ENCODE assay signal across 14 cellular contexts in the genomic region with DNA sequence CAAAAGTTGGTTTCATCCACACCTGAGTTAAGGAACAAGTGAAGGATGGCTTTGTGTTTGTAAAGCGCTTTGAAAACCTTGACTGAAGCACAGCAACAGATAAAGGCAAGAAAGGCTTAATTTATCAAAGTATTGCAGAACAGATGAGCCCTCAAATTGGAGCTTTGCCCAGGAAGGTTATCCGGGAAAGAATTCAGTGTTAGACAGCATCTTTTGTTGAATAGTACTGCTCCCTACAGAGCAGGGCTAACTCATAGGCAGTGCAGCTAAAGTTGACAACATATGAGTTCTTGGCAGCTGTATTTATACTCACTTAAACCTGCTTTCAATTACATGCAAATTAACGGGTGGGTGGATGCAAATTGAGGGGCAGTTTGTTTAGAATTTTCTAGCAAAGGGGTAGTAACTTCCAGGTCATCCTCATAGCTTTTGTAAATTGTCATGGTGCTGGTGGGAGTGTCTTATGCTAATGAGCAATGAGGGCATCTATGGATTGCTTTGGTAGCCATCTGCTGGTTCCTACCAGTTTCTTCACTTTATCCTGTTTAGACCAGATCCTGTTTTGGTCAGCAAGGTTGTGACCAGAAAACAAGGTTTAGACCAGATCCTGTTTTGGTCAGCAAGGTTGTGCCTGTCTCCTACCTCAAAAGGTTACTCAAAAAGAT.
DNase-seq lines count a peak whose midpoint lies in the region; TF ChIP-seq lines count a peak whose summit lies in the region.
"Had no signal": no experiment of that assay in that cellular context is flagged by ENCODE, and none has a peak within 500 bp of the region (broad histone marks: within the 10 kb centered on the region; RNA-seq: fewer than 3 reads in every experiment).

No MANE protein-coding gene starts in this region.

- H4K20me1 ChIP-seq in MM.1S (ENCODE audit: insufficient read depth, low read length): no peaks in the 10 kb centered on the region
- H4K20me1 ChIP-seq: BLaER1 treated with 17β-estradiol and CSF1 and Interleukin-3, amounts not matched to agents 10 nM and 100 nM had no signal

- H3K27me3 Mint-ChIP-seq in nephron (ENCODE audit: low read depth): peaks cover 6% of the 10 kb centered on the region

- in situ Hi-C loops in SK-MEL-5 (cut with HindIII; ENCODE audit: low pct_unique_long_range_greater_than_20kb, low sequenced_read_pairs): no loop called here

- no peak overlapping the region for H3K27ac ChIP-seq in A673 (ENCODE audit: low read depth, low read length, poor library complexity, severe bottlenecking)
- no peak overlapping the region for H3K27ac ChIP-seq in MM.1S (ENCODE audit: low read length)
- H3K27ac ChIP-seq: BLaER1 treated with 17β-estradiol and CSF1 and Interleukin-3, amounts not matched to agents 10 nM and 100 nM had no signal

- H2AFZ ChIP-seq in MM.1S (ENCODE audit: low read length): no peak overlapping the region

- no peaks in the 10 kb centered on the region for H3K9me3 ChIP-seq in A673 (ENCODE audit: low read depth, low read length, poor library complexity, severe bottlenecking)
- H3K9me3 ChIP-seq in MM.1S (replicated peaks; ENCODE audit: insufficient read depth, low read length): no peaks in the 10 kb centered on the region

- TF ChIP-seq CTCF in A673 (conservative IDR thresholded peaks at IDR 0.05; ENCODE audit: low read depth, low read length) (peak; percentile 31), nephron (IDR thresholded peaks at IDR 0.05; ENCODE audit: unreplicated experiment in 3 of 3) (no peak), MM.1S (IDR thresholded peaks at IDR 0.05; ENCODE audit: low read length) (no peak)

- H3K36me3 Mint-ChIP-seq in nephron (ENCODE audit: low read depth): no peaks in the 10 kb centered on the region
- H3K36me3 Mint-ChIP-seq: T-cell had no signal

- H3K4me2 ChIP-seq in MM.1S (ENCODE audit: low read depth, low read length): no peak overlapping the region
- H3K4me2 ChIP-seq: BLaER1 treated with 17β-estradiol and CSF1 and Interleukin-3, amounts not matched to agents 10 nM and 100 nM had no signal

- H3K4me3 Mint-ChIP-seq in nephron: no peak overlapping the region
- H3K4me3 Mint-ChIP-seq: T-cell had no signal

- peak overlapping the region in 2 of 3 experiments; percentile 7 to 20 for H3K27ac Mint-ChIP-seq in nephron
- H3K27ac Mint-ChIP-seq: T-cell had no signal

- intact Hi-C loops in A673 (cut with micrococcal nuclease; ENCODE audit: unreplicated experiment): loop anchor here (5.0 kb wide), 1 partner anchor 53 kb away; no protein-coding TSS in a partner anchor

- H3K79me2 ChIP-seq in MM.1S (ENCODE audit: low read length): no peaks in the 10 kb centered on the region

- CTCF ChIA-PET in A673 (lab: Charles Lee): no interaction called here

- H3K27me3 ChIP-seq in A673 (replicated peaks; ENCODE audit: insufficient read depth, low read depth, low read length, poor library complexity) (peaks cover 2% of the 10 kb centered on the region), MM.1S (replicated peaks; ENCODE audit: insufficient read depth, low read length) (no peaks in the 10 kb centered on the region)
- H3K27me3 ChIP-seq: BLaER1 treated with 17β-estradiol and CSF1 and Interleukin-3, amounts not matched to agents 10 nM and 100 nM had no signal

- H3K4me1 Mint-ChIP-seq in nephron: peaks cover 6% of the 10 kb centered on the region
- H3K4me1 Mint-ChIP-seq: T-cell had no signal

- H3K4me3 ChIP-seq in A673 (ENCODE audit: low read depth, low read length, poor library complexity, severe bottlenecking) (no peak overlapping the region), MM.1S (ENCODE audit: low read length) (no peak overlapping the region)
- H3K4me3 ChIP-seq: BLaER1 treated with 17β-estradiol and CSF1 and Interleukin-3, amounts not matched to agents 10 nM and 100 nM had no signal

- H3K36me3 ChIP-seq in A673 (ENCODE audit: insufficient read depth, low read length, poor library complexity, severe bottlenecking) (no peaks in the 10 kb centered on the region), MM.1S (replicated peaks; ENCODE audit: insufficient read depth, low read length) (no peaks in the 10 kb centered on the region)
- H3K36me3 ChIP-seq: BLaER1 treated with 17β-estradiol and CSF1 and Interleukin-3, amounts not matched to agents 10 nM and 100 nM had no signal

- no TSS peak for BruUV-seq in A673 (replicated peaks; lab: Mats Ljungman, UMichigan)

- POLR2A ChIA-PET in A673 (lab: Charles Lee; ENCODE audit: low non-redundant PET): no interaction called here

- no peaks in the 10 kb centered on the region for H3K9me2 ChIP-seq in MM.1S (replicated peaks; ENCODE audit: insufficient read depth, low read length)

- no peaks in the 10 kb centered on the region for H3K9me3 Mint-ChIP-seq in nephron
- H3K9me3 Mint-ChIP-seq: T-cell had no signal

- no peaks in the 10 kb centered on the region for H3F3A ChIP-seq in MM.1S (ENCODE audit: insufficient read depth, low read length)

- H3K9ac ChIP-seq in MM.1S (ENCODE audit: low read length): no peak overlapping the region
- H3K9ac ChIP-seq: BLaER1 treated with 17β-estradiol and CSF1 and Interleukin-3, amounts not matched to agents 10 nM and 100 nM had no signal

- peak; percentile 72 for DNase-seq in A673 (ENCODE audit: low spot score)
- DNase-seq in ELR (ENCODE audit: low read depth): peak; percentile 5
- DNase-seq in SK-MEL-5 (ENCODE audit: low read depth, low spot score): peak; percentile 22
- no peak for DNase-seq in SW480 (ENCODE audit: low spot score)
- DNase-seq in MM.1S: no peak
- DNase-seq in germinal center (ENCODE audit: low spot score): no peak
- DNase-seq: DMS153; NCI-H1694; NCI-H2107; NCI-H345; NK-92 treated with Interleukin-12 subunit alpha and Interleukin-12 subunit beta, amount 100 ng/mL, for 24 hours; T-cell had no signal

- H3K4me1 ChIP-seq in A673 (ENCODE audit: insufficient read depth, low read length, poor library complexity, severe bottlenecking) (no peaks in the 10 kb centered on the region), MM.1S (ENCODE audit: low read length) (no peaks in the 10 kb centered on the region)
- H3K4me1 ChIP-seq: BLaER1 treated with 17β-estradiol and CSF1 and Interleukin-3, amounts not matched to agents 10 nM and 100 nM had no signal

Comparison
In these comparisons a context has a peak if more than half of its experiments do, and no peak if none do; other contexts are left out.
1. DNase-seq: peak in A673 (single experiment), ELR (single experiment) and SK-MEL-5 (single experiment); none in SW480 (single experiment), MM.1S (single experiment) and germinal center (single experiment).